Comparison of ENCODE assay signal across 20 cellular contexts in genomic region chr18:74930616-74931015, GRCh38.
A peak's percentile ranks its signal among the peaks of the same experiment; 100 is the strongest.
DNase-seq lines count a peak whose midpoint lies in the region; ATAC-seq, FAIRE-seq and TF ChIP-seq lines count a peak whose summit lies in the region.
"Had no signal": no experiment of that assay in that cellular context is flagged by ENCODE, and none has a peak within 500 bp of the region (broad histone marks: within the 10 kb centered on the region; RNA-seq: fewer than 3 reads in every experiment).

No MANE protein-coding gene starts in this region.

- dilution Hi-C loops in IMR-90 (cut with HindIII; ENCODE audit: low sequenced_read_pairs, unreplicated experiment) = no loop called here

- H3K36me3 ChIP-seq in IMR-90 (ENCODE audit: control insufficient read depth, insufficient read depth, low read length) = no peaks in the 10 kb centered on the region
- H3K36me3 ChIP-seq in pancreas = no peaks in the 10 kb centered on the region
- no peaks in the 10 kb centered on the region for H3K36me3 ChIP-seq in ascending aorta

- WGBS in IMR-90 (ENCODE audit: extremely low coverage in 2 of 2, insufficient read length in 1 of 2), 2 experiments = no CpG with 5 or more reads among the region's 1 CpG
- 82 to 89% methylated on average over 1 of the region's 1 CpG for WGBS in pancreas, 2 donors

- no peak overlapping the region for H3K56ac ChIP-seq in IMR-90 (ENCODE audit: extremely low read depth, insufficient read depth, low read length)

- H2AK5ac ChIP-seq in IMR-90 (ENCODE audit: low read depth, low read length) = no peak overlapping the region

- no TSS peak for BruUV-seq in IMR-90 (replicated peaks; lab: Mats Ljungman, UMichigan)

- no peak overlapping the region for H3K4me2 ChIP-seq in IMR-90 (ENCODE audit: low read depth, low read length)
- H3K4me2 ChIP-seq: GM23338 had no signal

- TF ChIP-seq POLR2A in IMR-90 (IDR thresholded peaks at IDR 0.05; ENCODE audit: low read depth, low read length) = no peak

- intact Hi-C loops in IMR-90 (cut with micrococcal nuclease) = no loop called here
- intact Hi-C loops in pancreas (cut with DNase I) = no loop called here
- intact Hi-C loops in ascending aorta (cut with DNase I) = no loop called here

- H3K9ac ChIP-seq in IMR-90 (ENCODE audit: low read depth, low read length) = no peak overlapping the region

- no peak for FAIRE-seq in pancreas (lab: Jason Lieb, UNC)
- FAIRE-seq: A204.1, G401.6, GM12891, GM18507, H54, HepG2 had no signal

- H3K23ac ChIP-seq in IMR-90 (ENCODE audit: low read depth, low read length) = no peak overlapping the region

- TF ChIP-seq CTCF in IMR-90 (conservative IDR thresholded peaks at IDR 0.05; ENCODE audit: low read depth, low read length) = no peak
- no peak for TF ChIP-seq CTCF in astrocyte of the cerebellum (IDR thresholded peaks at IDR 0.05; ENCODE audit: low read depth, low read length, missing control alignments)
- TF ChIP-seq CTCF in pancreas (IDR thresholded peaks at IDR 0.05) = no peak
- TF ChIP-seq CTCF in ascending aorta (IDR thresholded peaks at IDR 0.05) = no peak

- no peak overlapping the region for H2BK15ac ChIP-seq in IMR-90 (ENCODE audit: low read depth, low read length)

- no peak overlapping the region for H2BK20ac ChIP-seq in IMR-90 (ENCODE audit: low read depth, low read length)

- H4K20me1 ChIP-seq in IMR-90 (ENCODE audit: insufficient read depth, low read length) = no peaks in the 10 kb centered on the region

- H3K9me1 ChIP-seq in IMR-90 (ENCODE audit: insufficient read depth, low read length) = no peaks in the 10 kb centered on the region; the same call in 1 of the 2 replicates

- H2AK9ac ChIP-seq in IMR-90 (replicated peaks; ENCODE audit: low read depth, low read length, poor library complexity) = no peak overlapping the region

- no peak overlapping the region for H3K4ac ChIP-seq in IMR-90 (ENCODE audit: low read depth, low read length)

- no peak overlapping the region for H2AFZ ChIP-seq in IMR-90 (replicated peaks; ENCODE audit: low read length, poor library complexity)
- H2AFZ ChIP-seq: GM23338 had no signal

- no peak overlapping the region for H4K5ac ChIP-seq in IMR-90 (ENCODE audit: low read depth, low read length)

- no peaks in the 10 kb centered on the region for H3K27me3 ChIP-seq in IMR-90 (ENCODE audit: control insufficient read depth, insufficient read depth, low read length)
- H3K27me3 ChIP-seq in pancreas = no peaks in the 10 kb centered on the region
- no peaks in the 10 kb centered on the region for H3K27me3 ChIP-seq in ascending aorta

- in situ Hi-C loops in IMR-90 (cut with MboI; ENCODE audit: low sequenced_read_pairs) (no loop called here), astrocyte of the cerebellum (cut with HindIII; ENCODE audit: low sequenced_read_pairs) (no loop called here)

- peak; percentile 47 for DNase-seq in IMR-90
- peak; percentile 9 for DNase-seq in astrocyte of the cerebellum (ENCODE audit: low read depth)
- DNase-seq in iris pigment epithelial cell (ENCODE audit: low read depth) = peak; percentile 34
- no peak for DNase-seq in pancreas
- DNase-seq in activated gamma-delta T cell treated with Interleukin-2 at 50 U/mL for 16 hours = no peak
- no peak for DNase-seq in ascending aorta (ENCODE audit: low spot score in 2 of 2)
- no peak for DNase-seq in globus pallidus (ENCODE audit: low spot score)
- DNase-seq: ACHN; AML-193; Caco-2; CD4-positive, alpha-beta T cell; HCEC 1CT had no signal

- no peaks in the 10 kb centered on the region for H3K79me1 ChIP-seq in IMR-90 (ENCODE audit: low read depth in 1 of 2, low read length in 2 of 2)

- TF ChIP-seq RAD21 in IMR-90 (IDR thresholded peaks at IDR 0.05; ENCODE audit: low read length) = no peak

- H3K27ac ChIP-seq in IMR-90 (ENCODE audit: insufficient read depth, low read length) = no peak overlapping the region
- no peak overlapping the region for H3K27ac ChIP-seq in pancreas
- H3K27ac ChIP-seq in ascending aorta = no peak overlapping the region
- H3K27ac ChIP-seq: C4-2B had no signal

- no peak overlapping the region for H3K18ac ChIP-seq in IMR-90 (ENCODE audit: low read depth, low read length)

- no peak overlapping the region for H3K14ac ChIP-seq in IMR-90 (replicated peaks; ENCODE audit: low read depth, low read length)

- H2BK120ac ChIP-seq in IMR-90 (ENCODE audit: low read depth, low read length) = no peak overlapping the region; the same call in 1 of the 2 replicates

- ATAC-seq in IMR-90 (ENCODE audit: low read depth) (no peak; the same call in 1 of the 2 replicates), pancreas (no peak)
- ATAC-seq: GM23338, HepG2 had no signal

- CTCF ChIA-PET in IMR-90 (lab: Yijun Ruan, JAX) = no interaction called here

- H3K4me3 ChIP-seq in IMR-90 (ENCODE audit: insufficient read depth, low read depth, low read length) = no peak overlapping the region
- no peak overlapping the region for H3K4me3 ChIP-seq in astrocyte of the cerebellum (ENCODE audit: low read depth, low read length)
- H3K4me3 ChIP-seq in pancreas = no peak overlapping the region
- no peak overlapping the region for H3K4me3 ChIP-seq in ascending aorta
- H3K4me3 ChIP-seq: GM23338 had no signal

- POLR2A ChIA-PET in IMR-90 (lab: Charles Lee; ENCODE audit: unreplicated experiment) = no interaction called here

- H4K8ac ChIP-seq in IMR-90 (ENCODE audit: low read depth in 2 of 2, low read length in 2 of 2) = no peak overlapping the region

- H3K9me3 ChIP-seq in IMR-90 (ENCODE audit: control insufficient read depth, insufficient read depth, low read length) (no peaks in the 10 kb centered on the region), pancreas (no peaks in the 10 kb centered on the region), ascending aorta (no peaks in the 10 kb centered on the region)
- H3K9me3 ChIP-seq: Caco-2 had no signal

- no peak overlapping the region for H4K91ac ChIP-seq in IMR-90 (ENCODE audit: insufficient read depth, low read depth, low read length)

- no peak overlapping the region for H2BK5ac ChIP-seq in IMR-90 (ENCODE audit: low read depth, low read length, poor library complexity, severe bottlenecking)

- no peaks in the 10 kb centered on the region; the same call in 1 of the 2 replicates for H3K4me1 ChIP-seq in IMR-90 (ENCODE audit: control insufficient read depth, insufficient read depth, low read length)
- H3K4me1 ChIP-seq in pancreas = no peaks in the 10 kb centered on the region
- H3K4me1 ChIP-seq in ascending aorta = no peaks in the 10 kb centered on the region
- H3K4me1 ChIP-seq: Caco-2 had no signal

TF ChIP-seq in IMR-90, 13 proteins besides CTCF, POLR2A, EP300 and RAD21:
- no peak for TF ChIP-seq MAFK (IDR thresholded peaks at IDR 0.05; ENCODE audit: low read depth, low read length)
- TF ChIP-seq BHLHE40 (IDR thresholded peaks at IDR 0.05; ENCODE audit: low read depth, low read length) = no peak
- no peak for TF ChIP-seq RFX5 (IDR thresholded peaks at IDR 0.05; ENCODE audit: low read depth, low read length)
- no peak for TF ChIP-seq USF2 (IDR thresholded peaks at IDR 0.05; ENCODE audit: low read depth, low read length)
- TF ChIP-seq MXI1 (IDR thresholded peaks at IDR 0.05; ENCODE audit: borderline replicate concordance, low read depth, low read length) = no peak
- no peak for TF ChIP-seq NFE2L2 (IDR thresholded peaks at IDR 0.05; ENCODE audit: low read depth, low read length)
- no peak for TF ChIP-seq CEBPB (IDR thresholded peaks at IDR 0.05; ENCODE audit: low read depth, low read length)
- TF ChIP-seq SMC3 (IDR thresholded peaks at IDR 0.05; ENCODE audit: low read depth, low read length) = no peak
- TF ChIP-seq CHD1 (IDR thresholded peaks at IDR 0.05; ENCODE audit: low read depth, low read length) = no peak
- no peak for TF ChIP-seq FOS (IDR thresholded peaks at IDR 0.05; ENCODE audit: low read depth, low read length)
- no peak for TF ChIP-seq MAZ (IDR thresholded peaks at IDR 0.05; ENCODE audit: borderline replicate concordance, low read depth, low read length)
- TF ChIP-seq, protein P1, sequence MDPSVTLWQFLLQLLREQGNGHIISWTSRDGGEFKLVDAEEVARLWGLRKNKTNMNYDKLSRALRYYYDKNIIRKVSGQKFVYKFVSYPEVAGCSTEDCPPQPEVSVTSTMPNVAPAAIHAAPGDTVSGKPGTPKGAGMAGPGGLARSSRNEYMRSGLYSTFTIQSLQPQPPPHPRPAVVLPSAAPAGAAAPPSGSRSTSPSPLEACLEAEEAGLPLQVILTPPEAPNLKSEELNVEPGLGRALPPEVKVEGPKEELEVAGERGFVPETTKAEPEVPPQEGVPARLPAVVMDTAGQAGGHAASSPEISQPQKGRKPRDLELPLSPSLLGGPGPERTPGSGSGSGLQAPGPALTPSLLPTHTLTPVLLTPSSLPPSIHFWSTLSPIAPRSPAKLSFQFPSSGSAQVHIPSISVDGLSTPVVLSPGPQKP (IDR thresholded peaks at IDR 0.05; ENCODE audit: borderline replicate concordance, low read depth, low read length) = no peak
- no peak for TF ChIP-seq RCOR1 (IDR thresholded peaks at IDR 0.05; ENCODE audit: insufficient replicate concordance, low read length)

Comparison
In these comparisons a context has a peak if more than half of its experiments do, and no peak if none do; other contexts are left out.
1. DNase-seq: peak in IMR-90 (single experiment), astrocyte of the cerebellum (single experiment) and iris pigment epithelial cell (single experiment); none in pancreas (0 of 6), activated gamma-delta T cell treated with Interleukin-2 at 50 U/mL for 16 hours (single experiment), ascending aorta (0 of 2) and globus pallidus (single experiment).